In the genomic region with DNA sequence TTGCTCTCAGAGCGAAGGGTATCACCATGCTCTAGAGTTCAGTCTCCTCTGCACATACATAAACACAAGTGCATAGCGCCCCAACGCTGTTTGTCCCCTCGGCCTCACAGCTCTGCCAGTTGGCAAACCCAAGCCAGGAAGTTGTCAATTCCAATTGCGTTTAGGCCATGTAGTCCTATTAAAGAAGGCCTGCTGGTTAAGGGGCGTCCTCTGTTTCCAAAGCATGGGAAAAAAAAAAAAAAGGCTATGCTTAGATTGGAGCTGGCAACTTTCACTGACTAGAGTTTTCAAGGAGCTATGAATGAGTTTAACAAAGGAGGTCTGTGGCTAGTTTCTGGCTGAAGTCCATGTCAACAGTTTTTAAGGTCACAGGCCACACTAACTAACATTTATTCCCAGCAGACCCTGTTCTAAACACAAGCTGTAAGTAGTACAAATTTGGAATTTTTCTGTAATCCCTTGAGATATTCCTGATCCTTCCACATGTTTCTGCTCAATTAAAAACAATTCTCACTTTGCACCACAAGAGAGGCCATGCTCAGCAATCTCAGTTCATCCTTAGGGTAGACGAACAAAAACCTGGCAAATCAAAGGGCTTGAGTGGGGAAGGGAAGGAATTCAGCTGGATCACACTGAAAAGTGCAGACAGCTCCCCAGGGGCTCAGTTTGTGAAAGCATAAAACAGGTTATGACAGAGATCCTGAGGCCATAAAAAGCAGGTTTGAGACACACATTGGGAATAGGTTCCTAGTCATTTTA, we compare ENCODE assay signal across 1 cellular context.
TF ChIP-seq lines count a peak whose summit lies in the region.

No MANE protein-coding gene starts in this region.

TF ChIP-seq in endothelial cell of umbilical vein, 7 proteins besides CTCF, POLR2A, EP300 and RAD21 (continued from another document):
- no peak for TF ChIP-seq EZH2 (IDR thresholded peaks at IDR 0.05; ENCODE audit: borderline replicate concordance, low read depth, low read length, severe bottlenecking)
- TF ChIP-seq, protein P1, sequence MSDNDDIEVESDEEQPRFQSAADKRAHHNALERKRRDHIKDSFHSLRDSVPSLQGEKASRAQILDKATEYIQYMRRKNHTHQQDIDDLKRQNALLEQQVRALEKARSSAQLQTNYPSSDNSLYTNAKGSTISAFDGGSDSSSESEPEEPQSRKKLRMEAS (IDR thresholded peaks at IDR 0.05; ENCODE audit: insufficient read depth, insufficient read length) = no peak
